ENCODE assay signal across 11 cellular contexts in genomic region chr5:151110122-151110681, GRCh38. TPM values are rescaled to one million over a fixed set of nuclear protein-coding genes. Genes with fewer than 3 reads are reported as not detected.
DNase-seq lines count a peak whose midpoint lies in the region; ATAC-seq and TF ChIP-seq lines count a peak whose summit lies in the region.
"Had no signal": no experiment of that assay in that cellular context is flagged by ENCODE, and none has a peak within 500 bp of the region (broad histone marks: within the 10 kb centered on the region; RNA-seq: fewer than 3 reads in every experiment).

No MANE protein-coding gene starts in this region.

- H3K4me3 Mint-ChIP-seq in naive thymus-derived CD8-positive, alpha-beta T cell, result no peak overlapping the region
- H3K4me3 Mint-ChIP-seq: activated CD4-positive, alpha-beta memory T cell treated with anti-CD3 and anti-CD28 coated beads, Interleukin-2, amount 10 ng/mL, durations not matched to agents 7 days and 5 days had no signal

- CTCF ChIA-PET in GM10248 (lab: Yijun Ruan, JAX), result interaction anchor here (0.9 to 14.8 kb wide), 17 partner anchors 8 to 59 kb away, joined by 3 to 325 read pairs (median 6); partner anchors contain the start of genes ANXA6 and TNIP1

- H3K4me1 Mint-ChIP-seq in naive thymus-derived CD8-positive, alpha-beta T cell, result peaks cover 2 to 13% (median 4%) of the 10 kb centered on the region in 4 donors

- H3K9me3 Mint-ChIP-seq in naive thymus-derived CD8-positive, alpha-beta T cell, result no peaks in the 10 kb centered on the region
- H3K9me3 Mint-ChIP-seq: activated CD4-positive, alpha-beta memory T cell treated with anti-CD3 and anti-CD28 coated beads, Interleukin-2, amount 10 ng/mL, durations not matched to agents 7 days and 5 days had no signal

- H3K36me3 Mint-ChIP-seq in naive thymus-derived CD8-positive, alpha-beta T cell, result peaks cover 0 to 89% (median 32%) of the 10 kb centered on the region in 3 donors

- peak; percentile 55 for ATAC-seq in GM18868 (IDR thresholded peaks at IDR 0.05; ENCODE audit: unreplicated experiment)
- ATAC-seq in HG03565 (IDR thresholded peaks at IDR 0.05; ENCODE audit: unreplicated experiment), result peak; percentile 33
- no peak for ATAC-seq in naive thymus-derived CD8-positive, alpha-beta T cell
- ATAC-seq in GM19397 (IDR thresholded peaks at IDR 0.05; ENCODE audit: unreplicated experiment), result no peak
- no peak for ATAC-seq in HG03521 (IDR thresholded peaks at IDR 0.05; ENCODE audit: unreplicated experiment)

- peak overlapping the region in 7 of 10 donors; percentile 23 to 80 (median 51) for H3K27ac Mint-ChIP-seq in naive thymus-derived CD8-positive, alpha-beta T cell
- H3K27ac Mint-ChIP-seq: activated CD4-positive, alpha-beta memory T cell treated with anti-CD3 and anti-CD28 coated beads, Interleukin-2, amount 10 ng/mL, durations not matched to agents 7 days and 5 days had no signal

- H3K27me3 Mint-ChIP-seq in naive thymus-derived CD8-positive, alpha-beta T cell, result no peaks in the 10 kb centered on the region
- H3K27me3 Mint-ChIP-seq: activated CD4-positive, alpha-beta memory T cell treated with anti-CD3 and anti-CD28 coated beads, Interleukin-2, amount 10 ng/mL, durations not matched to agents 7 days and 5 days had no signal

- peak; percentile 14 for TF ChIP-seq CTCF in GM10248 (IDR thresholded peaks at IDR 0.05; ENCODE audit: control extremely low read depth, extremely low read depth, low read depth, missing control alignments)

- DNase-seq in GM10248 (ENCODE audit: extremely low spot score) (no peak), DMS79 treated with DMSO at 0.1 percent for 48 hours (lab: John Stamatoyannopoulos, UW) (no peak)
- no peak for DNase-seq in naive thymus-derived CD8-positive, alpha-beta T cell
- DNase-seq in activated CD8-positive, alpha-beta memory T cell treated with anti-CD3 and anti-CD28 coated beads, Interleukin-2, amount 50 U/mL, for 48 hours, result no peak
- DNase-seq: activated CD4-positive, alpha-beta memory T cell treated with anti-CD3 and anti-CD28 coated beads, Interleukin-2, amount 10 ng/mL, durations not matched to agents 7 days and 5 days; adrenal gland; stimulated activated CD4-positive, alpha-beta T cell treated with anti-CD3 and anti-CD28 coated beads, Interleukin-4, amount 100 ng/mL, for 4 hours had no signal

- POLR2A ChIA-PET in GM10248 (lab: Yijun Ruan, JAX), result interaction anchor here (1.4 to 1.6 kb wide), 2 partner anchors 9 to 12 kb away, joined by 3 to 5 read pairs; no protein-coding TSS in a partner anchor
- POLR2A ChIA-PET in naive thymus-derived CD8-positive, alpha-beta T cell (lab: Charles Lee), result interaction anchor here (0.6 to 3.3 kb wide), 2 partner anchors 29 to 133 kb away, joined by 4 to 12 read pairs; partner anchors contain the start of gene TNIP1

RNA-seq across cellular contexts. Expression of gene TNIP1, which starts 29.4 kb away (rescaled TPM):
- total RNA-seq in naive thymus-derived CD8-positive, alpha-beta T cell, result 100 to 1,000 TPM; 138 to 140 TPM
- polyA plus RNA-seq in naive thymus-derived CD8-positive, alpha-beta T cell, result 10 to 100 TPM; 25.6 to 37.5 (median 29.8) TPM

RNA-seq across cellular contexts. Expression of gene ANXA6, which starts 47.4 kb away (rescaled TPM):
- total RNA-seq in naive thymus-derived CD8-positive, alpha-beta T cell, result 100 to 1,000 TPM; 334 to 359 TPM
- polyA plus RNA-seq in naive thymus-derived CD8-positive, alpha-beta T cell, result 100 to 1,000 TPM; 242 to 318 (median 254) TPM

Comparison
In these comparisons a context has a peak if more than half of its experiments do, and no peak if none do; other contexts are left out.
1. ATAC-seq: peak in GM18868 (single experiment) and HG03565 (single experiment); none in naive thymus-derived CD8-positive, alpha-beta T cell (0 of 2), GM19397 (single experiment) and HG03521 (single experiment).